Comparison of ENCODE assay signal across 12 cellular contexts in genomic region chr6:56552212-56553130, GRCh38.
DNase-seq lines count a peak whose midpoint lies in the region; ATAC-seq and TF ChIP-seq lines count a peak whose summit lies in the region.
"Had no signal": no experiment of that assay in that cellular context is flagged by ENCODE, and none has a peak within 500 bp of the region (broad histone marks: within the 10 kb centered on the region; RNA-seq: fewer than 3 reads in every experiment).

No MANE protein-coding gene starts in this region.

- H3K9ac ChIP-seq in mesendoderm (ENCODE audit: low read length), result no peak overlapping the region

- H3K36me3 Mint-ChIP-seq in HFFc6 (ENCODE audit: low read depth), result peaks cover 51% of the 10 kb centered on the region

- in situ Hi-C loops in astrocyte of the spinal cord (cut with HindIII; ENCODE audit: low sequenced_read_pairs), result no loop called here

- no peak overlapping the region for H3K4me2 ChIP-seq in mesendoderm (ENCODE audit: low read length)

- no peak overlapping the region for H4K8ac ChIP-seq in mesendoderm (ENCODE audit: low read depth, low read length)

- H3K79me2 ChIP-seq in mesendoderm (ENCODE audit: control insufficient read depth, insufficient read depth, low read length), result no peaks in the 10 kb centered on the region

- DNase-seq in HFFc6 (peak; percentile 65), astrocyte of the spinal cord (ENCODE audit: low read depth, low spot score) (peak; percentile 62), iris pigment epithelial cell (ENCODE audit: low read depth) (peak; percentile 76), tibial artery (no peak), NCI-H1436 (lab: John Stamatoyannopoulos, UW) (no peak), mesendoderm (no peak)
- DNase-seq: activated CD4-positive, alpha-beta T cell treated with anti-CD3 and anti-CD28 coated beads for 36 hours; body of pancreas; MG63; NCI-H2107 had no signal

- H3K27ac ChIP-seq in tibial artery (peak overlapping the region; percentile 64 to 70), mesendoderm (ENCODE audit: low read depth, low read length) (no peak overlapping the region)
- H3K27ac ChIP-seq: body of pancreas had no signal

- peaks cover 14% of the 10 kb centered on the region for H3K27me3 Mint-ChIP-seq in HFFc6 (ENCODE audit: insufficient read depth)
- H3K27me3 Mint-ChIP-seq: activated CD4-positive, alpha-beta T cell treated with anti-CD3 and anti-CD28 coated beads for 36 hours had no signal

- H3K27ac Mint-ChIP-seq in HFFc6, result peak overlapping the region; percentile 68
- H3K27ac Mint-ChIP-seq: activated CD4-positive, alpha-beta T cell treated with anti-CD3 and anti-CD28 coated beads for 36 hours had no signal

- H3K79me1 ChIP-seq in mesendoderm (ENCODE audit: low read length), result no peaks in the 10 kb centered on the region

- TF ChIP-seq CTCF in HFFc6 (IDR thresholded peaks at IDR 0.05) (no peak), astrocyte of the spinal cord (IDR thresholded peaks at IDR 0.05; ENCODE audit: low read depth, low read length) (no peak), tibial artery (IDR thresholded peaks at IDR 0.05) (no peak)

- WGBS in mesendoderm (ENCODE audit: extremely low coverage, insufficient coverage, low lambda C conversion rate), result no CpG with 5 or more reads among the region's 7 CpGs

- H3K4me1 ChIP-seq in tibial artery, result peaks cover 0 to 73% (median 20%) of the 10 kb centered on the region in 4 donors
- no peaks in the 10 kb centered on the region for H3K4me1 ChIP-seq in mesendoderm (ENCODE audit: control insufficient read depth, low read depth, low read length)
- H3K4me1 ChIP-seq: body of pancreas had no signal

- H3K9me3 ChIP-seq in tibial artery, result no peaks in the 10 kb centered on the region
- H3K9me3 ChIP-seq: body of pancreas, MG63 had no signal

- H2BK120ac ChIP-seq in mesendoderm (ENCODE audit: low read depth, low read length), result no peak overlapping the region

- H3K4me1 Mint-ChIP-seq in HFFc6 (ENCODE audit: low read depth), result peaks cover 77% of the 10 kb centered on the region
- H3K4me1 Mint-ChIP-seq: activated CD4-positive, alpha-beta T cell treated with anti-CD3 and anti-CD28 coated beads for 36 hours had no signal

- no peak overlapping the region for H3K23ac ChIP-seq in mesendoderm (ENCODE audit: low read length)

- no peak overlapping the region for H2BK15ac ChIP-seq in mesendoderm (replicated peaks; ENCODE audit: low read depth)

- H2AK5ac ChIP-seq in mesendoderm (ENCODE audit: low read length), result no peak overlapping the region

- no peak for ATAC-seq in HG03175 (IDR thresholded peaks at IDR 0.05; ENCODE audit: unreplicated experiment)
- no peak for ATAC-seq in HG03442 (IDR thresholded peaks at IDR 0.05; ENCODE audit: unreplicated experiment)
- ATAC-seq: activated CD4-positive, alpha-beta T cell treated with anti-CD3 and anti-CD28 coated beads for 36 hours; body of pancreas had no signal

- no peak overlapping the region for H2BK5ac ChIP-seq in mesendoderm (ENCODE audit: low read length)

- H3K4me3 ChIP-seq in astrocyte of the spinal cord (ENCODE audit: low read depth, low read length), result no peak overlapping the region
- no peak overlapping the region for H3K4me3 ChIP-seq in tibial artery
- no peak overlapping the region for H3K4me3 ChIP-seq in mesendoderm (ENCODE audit: low read length)
- H3K4me3 ChIP-seq: body of pancreas, MG63 had no signal

- H3K18ac ChIP-seq in mesendoderm (ENCODE audit: low read length), result no peak overlapping the region

- peaks cover 6 to 15% (median 13%) of the 10 kb centered on the region in 3 donors for H3K36me3 ChIP-seq in tibial artery
- H3K36me3 ChIP-seq in mesendoderm (ENCODE audit: control insufficient read depth, insufficient read depth, low read length), result no peaks in the 10 kb centered on the region

- H3K4ac ChIP-seq in mesendoderm (ENCODE audit: low read depth, low read length), result no peak overlapping the region

- intact Hi-C loops in tibial artery (cut with DNase I; ENCODE audit: low total_unique reads), result no loop called here

- H4K5ac ChIP-seq in mesendoderm (ENCODE audit: low read length), result no peak overlapping the region

- peak overlapping the region; percentile 41; the same call in 1 of the 2 replicates for H3K4me3 Mint-ChIP-seq in HFFc6
- H3K4me3 Mint-ChIP-seq: activated CD4-positive, alpha-beta T cell treated with anti-CD3 and anti-CD28 coated beads for 36 hours had no signal

- no peak overlapping the region for H3K56ac ChIP-seq in mesendoderm (ENCODE audit: low read length)

- no peaks in the 10 kb centered on the region for H3K9me3 Mint-ChIP-seq in HFFc6

- no peaks in the 10 kb centered on the region for H3K27me3 ChIP-seq in tibial artery
- no peaks in the 10 kb centered on the region for H3K27me3 ChIP-seq in mesendoderm (ENCODE audit: insufficient read depth, low read length, poor library complexity)
- H3K27me3 ChIP-seq: body of pancreas, MG63 had no signal

Comparison
In these comparisons a context has a peak if more than half of its experiments do, and no peak if none do; other contexts are left out.
1. DNase-seq: peak in HFFc6 (single experiment), astrocyte of the spinal cord (single experiment) and iris pigment epithelial cell (single experiment); none in tibial artery (0 of 2), NCI-H1436 (single experiment) and mesendoderm (single experiment).